In genomic region chr10:26216577-26216948, GRCh38 we compare ENCODE assay signal across 10 cellular contexts. TPM values are rescaled to one million over a fixed set of nuclear protein-coding genes. Genes with fewer than 3 reads are reported as not detected.
DNase-seq lines count a peak whose midpoint lies in the region; ATAC-seq and TF ChIP-seq lines count a peak whose summit lies in the region.
"Had no signal": no experiment of that assay in that cellular context is flagged by ENCODE, and none has a peak within 500 bp of the region (broad histone marks: within the 10 kb centered on the region; RNA-seq: fewer than 3 reads in every experiment).

Gene GAD2, plus strand, starts transcription at chr10:26216774. Its CDS starts 36 bp downstream, at chr10:26216810.

- no peaks in the 10 kb centered on the region for H3K36me3 Mint-ChIP-seq in Calu3 (ENCODE audit: insufficient read depth, unreplicated experiment)

- ATAC-seq in PC-3: no peak

- DNase-seq in Calu3: no peak
- no peak for DNase-seq in dorsolateral prefrontal cortex
- no peak for DNase-seq in PC-3
- DNase-seq in SHP77 (lab: John Stamatoyannopoulos, UW): no peak
- no peak for DNase-seq in superior temporal gyrus (ENCODE audit: extremely low spot score)
- DNase-seq in OCI-M1 (lab: John Stamatoyannopoulos, UW): no peak

- intact Hi-C loops in Calu3 (cut with micrococcal nuclease; ENCODE audit: unreplicated experiment): no loop called here
- intact Hi-C loops in dorsolateral prefrontal cortex (cut with DNase I): no loop called here
- intact Hi-C loops in PC-3 (cut with micrococcal nuclease): no loop called here

- H3K4me3 Mint-ChIP-seq in Calu3 (ENCODE audit: low read depth, unreplicated experiment): peak within 1 kb of the TSS; percentile 44

- H3K4me1 Mint-ChIP-seq in Calu3 (ENCODE audit: low read depth, unreplicated experiment): no peaks in the 10 kb centered on the region

- peaks cover 58% of the 10 kb centered on the region for H3K27me3 Mint-ChIP-seq in Calu3 (ENCODE audit: unreplicated experiment)

- POLR2A ChIA-PET in PC-3 (lab: Charles Lee; ENCODE audit: unreplicated experiment): no interaction called here

- H3K36me3 ChIP-seq in Loucy (ENCODE audit: insufficient read depth, low read length): no peaks in the 10 kb centered on the region
- no peaks in the 10 kb centered on the region for H3K36me3 ChIP-seq in neuron (ENCODE audit: insufficient read depth, low read length)
- no peaks in the 10 kb centered on the region for H3K36me3 ChIP-seq in PC-3 (ENCODE audit: low read depth, low read length)

- H3K4me3 ChIP-seq in Loucy (ENCODE audit: low read length, poor library complexity, severe bottlenecking) (peak within 1 kb of the TSS; percentile 75), dorsolateral prefrontal cortex (peak within 1 kb of the TSS in 56 of 59 donors; percentile 11 to 61 (median 38)), neuron (ENCODE audit: low read length) (peak within 1 kb of the TSS; percentile 2), PC-3 (ENCODE audit: low read length) (no peak within 1 kb of the TSS)

- H3K4me1 ChIP-seq in Loucy (ENCODE audit: insufficient read depth, low read length, poor library complexity, severe bottlenecking): peaks cover 18% of the 10 kb centered on the region
- H3K4me1 ChIP-seq in neuron (ENCODE audit: insufficient read depth, low read length): peaks cover 7% of the 10 kb centered on the region
- no peaks in the 10 kb centered on the region for H3K4me1 ChIP-seq in PC-3 (ENCODE audit: insufficient read depth, low read length)

- H2AFZ ChIP-seq in Loucy (ENCODE audit: low read length) (peak within 1 kb of the TSS; percentile 88), neuron (ENCODE audit: low read depth, low read length) (no peak within 1 kb of the TSS), PC-3 (ENCODE audit: low read length) (no peak within 1 kb of the TSS)

- no peaks in the 10 kb centered on the region for H3K9me3 Mint-ChIP-seq in Calu3 (ENCODE audit: low read depth, unreplicated experiment)

- BruUV-seq in Calu3 (replicated peaks; lab: Mats Ljungman, UMichigan) (no TSS peak), PC-3 (replicated peaks; lab: Mats Ljungman, UMichigan) (no TSS peak)

- no peaks in the 10 kb centered on the region for H3K9me2 ChIP-seq in Loucy (replicated peaks; ENCODE audit: low read depth, low read length)
- no peaks in the 10 kb centered on the region for H3K9me2 ChIP-seq in PC-3 (replicated peaks; ENCODE audit: low read length)

- H3K27me3 ChIP-seq in Loucy (ENCODE audit: insufficient read depth, low read length, poor library complexity, severe bottlenecking) (no peaks in the 10 kb centered on the region), dorsolateral prefrontal cortex (peaks cover 21 to 100% (median 97%) of the 10 kb centered on the region in 45 donors), neuron (ENCODE audit: insufficient read depth, low read length) (peaks cover 96% of the 10 kb centered on the region), PC-3 (ENCODE audit: low read length) (peaks cover 22% of the 10 kb centered on the region)

- CTCF ChIA-PET in Calu3 (lab: Charles Lee): interaction anchor here (1.1 kb wide), 1 partner anchor 9 kb away, joined by 3 read pairs; no protein-coding TSS in a partner anchor
- CTCF ChIA-PET in PC-3 (lab: Charles Lee): no interaction called here

- no peak within 1 kb of the TSS for H3K27ac Mint-ChIP-seq in Calu3 (ENCODE audit: unreplicated experiment)

- peak within 1 kb of the TSS; percentile 41 for H3K9ac ChIP-seq in Loucy (ENCODE audit: low read depth, low read length, poor library complexity, severe bottlenecking)
- no peak within 1 kb of the TSS for H3K9ac ChIP-seq in PC-3 (ENCODE audit: low read length)

- no peak for TF ChIP-seq CTCF in Calu3 (IDR thresholded peaks at IDR 0.05; ENCODE audit: unreplicated experiment)
- TF ChIP-seq CTCF in Loucy (conservative IDR thresholded peaks at IDR 0.05; ENCODE audit: low read length): no peak
- TF ChIP-seq CTCF in dorsolateral prefrontal cortex (IDR thresholded peaks at IDR 0.05 in 54 of 56, conservative IDR thresholded peaks at IDR 0.05 in 2 of 56; ENCODE audit: low read depth in 1 of 56, partially characterized antibody in 56 of 56): no peak
- TF ChIP-seq CTCF in PC-3 (conservative IDR thresholded peaks at IDR 0.05; ENCODE audit: low read depth, low read length): no peak

- H3K27ac ChIP-seq in dorsolateral prefrontal cortex: peak within 1 kb of the TSS in 36 of 59 donors; percentile 1 to 73 (median 43)
- no peak within 1 kb of the TSS for H3K27ac ChIP-seq in PC-3 (ENCODE audit: low read length)
- H3K27ac ChIP-seq: epithelial cell of prostate had no signal

- no peaks in the 10 kb centered on the region for H3K9me3 ChIP-seq in Loucy (ENCODE audit: insufficient read depth, low read depth, low read length)
- no peaks in the 10 kb centered on the region for H3K9me3 ChIP-seq in neuron (ENCODE audit: low read length)
- H3K9me3 ChIP-seq in PC-3 (ENCODE audit: low read length): no peaks in the 10 kb centered on the region

- H3K4me2 ChIP-seq in Loucy (ENCODE audit: low read depth, low read length, poor library complexity, severe bottlenecking): peak within 1 kb of the TSS; percentile 88
- no peak within 1 kb of the TSS for H3K4me2 ChIP-seq in PC-3 (ENCODE audit: low read length)

- no peaks in the 10 kb centered on the region for H3F3A ChIP-seq in Loucy (ENCODE audit: low read depth)
- H3F3A ChIP-seq in PC-3 (ENCODE audit: low read length, unreplicated experiment): no peaks in the 10 kb centered on the region

- H3K79me2 ChIP-seq in Loucy (ENCODE audit: insufficient read depth, low read length) (no peaks in the 10 kb centered on the region), PC-3 (ENCODE audit: low read length) (no peaks in the 10 kb centered on the region)

- no peaks in the 10 kb centered on the region for H4K20me1 ChIP-seq in Loucy (ENCODE audit: insufficient read depth, low read length, poor library complexity, severe bottlenecking)
- no peaks in the 10 kb centered on the region for H4K20me1 ChIP-seq in PC-3 (ENCODE audit: low read length)

RNA-seq across cellular contexts. Expression of gene GAD2, which starts in this region (rescaled TPM):
- not detected in 2 replicates for total RNA-seq in Calu3 (2022)
- total RNA-seq in dorsolateral prefrontal cortex: 10 to 100 TPM in 117 of 120 experiments, 1 to 10 TPM in 3; 6.1 to 79.3 (median 36.2) TPM
- total RNA-seq in PC-3 (2014; rRNA removed): not detected in 2 replicates
- total RNA-seq: mesenteric fat pad had no signal
